ENCODE assay signal across 8 cellular contexts in the genomic region with DNA sequence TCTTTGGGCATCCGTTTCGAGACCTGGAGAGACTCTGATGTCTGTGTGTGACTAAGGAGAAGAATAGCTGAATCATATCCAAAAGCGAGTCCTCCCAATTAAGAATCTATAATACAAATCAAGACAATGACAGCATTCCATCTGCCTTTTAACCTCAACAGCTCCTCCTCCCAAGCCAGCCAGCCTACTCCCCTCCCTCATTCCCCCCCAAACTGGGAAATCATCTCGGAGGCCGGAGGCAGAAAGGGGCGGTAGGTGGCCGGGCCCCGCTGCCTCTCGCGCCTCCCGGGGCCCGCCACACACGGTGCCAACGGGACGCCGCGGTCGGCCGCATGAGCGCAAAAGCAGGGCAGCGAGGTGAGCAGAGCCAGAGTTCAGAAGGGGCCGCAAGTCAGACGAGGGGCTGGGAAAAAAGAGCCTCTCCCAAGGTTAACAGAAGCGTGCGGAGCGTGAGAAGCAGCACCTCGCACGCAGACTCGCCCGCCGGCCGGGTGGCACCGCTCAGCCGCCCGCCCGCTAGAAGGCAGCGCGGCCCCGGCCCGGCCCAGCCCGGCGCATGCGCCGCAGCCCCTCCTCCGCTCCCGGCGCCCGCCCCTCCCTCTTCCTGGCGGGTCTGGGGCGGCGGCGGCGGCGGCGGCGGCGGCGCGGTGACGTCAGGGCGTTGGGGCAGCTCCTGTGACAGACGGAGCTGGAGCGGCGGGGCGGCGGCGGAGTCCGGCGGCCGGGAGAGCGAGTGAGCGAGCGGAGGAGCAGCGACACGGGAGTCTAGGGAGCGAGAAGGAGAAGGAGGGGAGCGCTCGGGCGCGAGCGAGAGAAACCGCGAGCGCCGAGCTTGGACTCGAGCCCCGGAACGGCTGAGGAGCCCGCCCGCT. TPM values are rescaled to one million over a fixed set of nuclear protein-coding genes. Genes with fewer than 3 reads are reported as not detected.
DNase-seq lines count a peak whose midpoint lies in the region; FAIRE-seq and TF ChIP-seq lines count a peak whose summit lies in the region.

Gene PAFAH1B1, plus strand, starts transcription at position 681 of the 872 bp plus-strand sequence. CDS start 44,635 bp downstream, outside the sequence.

- H3K4me3 ChIP-seq in H7 (ENCODE audit: insufficient read depth, low read depth, low read length), result peak within 1 kb of the TSS; percentile 91
- peak within 1 kb of the TSS; percentile 85 to 98 for H3K4me3 ChIP-seq in neutrophil (ENCODE audit: low read depth in 1 of 2, low read length in 1 of 2)

- no peaks in the 10 kb centered on the region for H3K9me3 ChIP-seq in ES-I3 (ENCODE audit: control insufficient read depth, insufficient read depth, low read length)
- H3K9me3 ChIP-seq in neutrophil, result no peaks in the 10 kb centered on the region

- H3K4me1 ChIP-seq in ES-I3 (ENCODE audit: insufficient read depth, low read length) (no peaks in the 10 kb centered on the region), neutrophil (ENCODE audit: control insufficient read depth in 1 of 2, insufficient read depth in 1 of 2, low read depth in 1 of 2, low read length in 1 of 2) (peaks cover 32 to 47% of the 10 kb centered on the region in 2 experiments)

- no peak for FAIRE-seq in frontal cortex (lab: Jason Lieb, UNC)

- peak within 1 kb of the TSS; percentile 92 for H3K9ac ChIP-seq in ES-I3 (ENCODE audit: low read depth, low read length)

- H3K27me3 ChIP-seq in H7 (ENCODE audit: control insufficient read depth, insufficient read depth, low read length), result no peaks in the 10 kb centered on the region
- peaks cover 10% of the 10 kb centered on the region for H3K27me3 ChIP-seq in neutrophil

- in situ Hi-C loops in SK-MEL-5 (cut with HindIII; ENCODE audit: low pct_unique_long_range_greater_than_20kb, low sequenced_read_pairs), result no loop called here

- peak; percentile 99 for DNase-seq in H7
- peak; percentile 83 for DNase-seq in M059J (ENCODE audit: low read depth)
- DNase-seq in SK-MEL-5 (ENCODE audit: low read depth, low spot score), result peak; percentile 93
- DNase-seq in activated naive CD4-positive, alpha-beta T cell treated with Interleukin-2 at 50 U/mL for 16 hours, result peak; percentile 95
- peak; percentile 91 to 95 for DNase-seq in frontal cortex (ENCODE audit: low spot score in 2 of 2)
- DNase-seq in substantia nigra (lab: John Stamatoyannopoulos, UW), result peak; percentile 42 to 97 (median 87)

- H3K27ac ChIP-seq in neutrophil (peak within 1 kb of the TSS; percentile 99), substantia nigra (ENCODE audit: low read depth, low read length, poor library complexity, severe bottlenecking) (peak within 1 kb of the TSS; percentile 99)

- H3K36me3 ChIP-seq in ES-I3 (ENCODE audit: insufficient read depth, low read length), result no peaks in the 10 kb centered on the region
- no peaks in the 10 kb centered on the region for H3K36me3 ChIP-seq in H7 (replicated peaks; ENCODE audit: control insufficient read depth, insufficient read depth, low read length)
- no peaks in the 10 kb centered on the region for H3K36me3 ChIP-seq in neutrophil

- peak; percentile 43 for TF ChIP-seq CTCF in neutrophil (IDR thresholded peaks at IDR 0.05)

RNA-seq across cellular contexts. Expression of gene PAFAH1B1, which starts in this region (rescaled TPM):
- 79.6 and 107 TPM in 2 replicates for total RNA-seq in H7 (2014; rRNA removed; shearing (Covaris generic))
- 70.9 and 109 TPM in 2 replicates for total RNA-seq in M059J (2014; rRNA removed; shearing (Covaris generic))
- total RNA-seq in SK-MEL-5 (2014; rRNA removed; shearing (Covaris generic)), result 110 and 114 TPM in 2 replicates
- 66.4 and 87.6 TPM in 2 replicates for polyA plus RNA-seq in SK-MEL-5 (2015; cell fraction: cytosol; rRNA removed)
- polyA plus RNA-seq in SK-MEL-5 (2015; cell fraction: nucleus; rRNA removed), result 58.5 and 67.0 TPM in 2 replicates
- total RNA-seq in frontal cortex, result 281 TPM

Comparison
In these comparisons a context has a peak if more than half of its experiments do, and no peak if none do; other contexts are left out.
1. Peak in every context shown above with its lines: DNase-seq, H3K4me3 ChIP-seq and H3K27ac ChIP-seq.